ENCODE assay signal across 8 cellular contexts in genomic region chr12:57752668-57753000, GRCh38. TPM values are rescaled to one million over a fixed set of nuclear protein-coding genes. Genes with fewer than 3 reads are reported as not detected.
DNase-seq lines count a peak whose midpoint lies in the region; ATAC-seq and TF ChIP-seq lines count a peak whose summit lies in the region.

No MANE protein-coding gene starts in this region.

- peak; percentile 29 for TF ChIP-seq POLR2A in erythroblast (IDR thresholded peaks at IDR 0.05; ENCODE audit: low read length)

- H3K79me2 ChIP-seq in DND-41 (ENCODE audit: insufficient read depth, low read length): peaks cover 52% of the 10 kb centered on the region

- H3K36me3 Mint-ChIP-seq in progenitor cell of endocrine pancreas (ENCODE audit: insufficient read depth): peaks cover 22% of the 10 kb centered on the region

- H3K4me1 Mint-ChIP-seq in progenitor cell of endocrine pancreas (ENCODE audit: low read depth): peaks cover 36% of the 10 kb centered on the region

- H3K27ac Mint-ChIP-seq in progenitor cell of endocrine pancreas: peak overlapping the region; percentile 99

- H3K27ac ChIP-seq in DND-41 (ENCODE audit: low read length) (peak overlapping the region; percentile 69), SJCRH30 (no peak overlapping the region)

- no peaks in the 10 kb centered on the region for H3K27me3 Mint-ChIP-seq in progenitor cell of endocrine pancreas

- H3K27me3 ChIP-seq in DND-41 (ENCODE audit: insufficient read depth, low read length, poor library complexity) (no peaks in the 10 kb centered on the region), SJCRH30 (peaks cover 7% of the 10 kb centered on the region)

- peak overlapping the region; percentile 34 for H3K9ac ChIP-seq in DND-41 (ENCODE audit: low read depth, low read length)

- peak overlapping the region in 1 of 2 experiments; percentile 85; a peak in 2 of 4 replicates for H3K4me3 ChIP-seq in DND-41 (ENCODE audit: low read depth in 1 of 2, low read length in 2 of 2)
- H3K4me3 ChIP-seq in SJCRH30: peak overlapping the region; percentile 30

- no peak for ATAC-seq in DND-41 (ENCODE audit: insufficient read depth, low read depth)
- ATAC-seq in HG02588 (IDR thresholded peaks at IDR 0.05; ENCODE audit: unreplicated experiment): no peak
- no peak for ATAC-seq in left colon
- no peak for ATAC-seq in HG03378 (IDR thresholded peaks at IDR 0.05; ENCODE audit: unreplicated experiment)

- H3K4me2 ChIP-seq in DND-41 (ENCODE audit: insufficient read depth, low read length): peak overlapping the region; percentile 93

- DNase-seq in DND-41 (no peak), SJCRH30 (no peak), erythroblast (lab: John Stamatoyannopoulos, UW) (no peak), progenitor cell of endocrine pancreas (ENCODE audit: low spot score, unreplicated experiment) (no peak), left colon (no peak)
- DNase-seq in activated effector memory CD4-positive, alpha-beta T cell treated with Interleukin-2 at 50 U/mL for 16 hours: no peak

- peaks cover 50% of the 10 kb centered on the region for H3K36me3 ChIP-seq in DND-41 (ENCODE audit: insufficient read depth, low read length)
- peaks cover 41% of the 10 kb centered on the region for H3K36me3 ChIP-seq in SJCRH30

- H3K9me3 ChIP-seq in DND-41 (ENCODE audit: insufficient read depth, low read length, severe bottlenecking) (no peaks in the 10 kb centered on the region), SJCRH30 (replicated peaks) (no peaks in the 10 kb centered on the region)

- H4K20me1 ChIP-seq in DND-41 (ENCODE audit: insufficient read depth, low read length): peaks cover 26% of the 10 kb centered on the region

- peak overlapping the region; percentile 54 for H2AFZ ChIP-seq in DND-41 (ENCODE audit: low read depth, low read length)

- peaks cover 57% of the 10 kb centered on the region for H3K4me1 ChIP-seq in DND-41 (ENCODE audit: insufficient read depth, low read length)
- peaks cover 27% of the 10 kb centered on the region for H3K4me1 ChIP-seq in SJCRH30

- H3K9me3 Mint-ChIP-seq in progenitor cell of endocrine pancreas (ENCODE audit: low read depth): no peaks in the 10 kb centered on the region

- H3K4me3 Mint-ChIP-seq in progenitor cell of endocrine pancreas (ENCODE audit: low read depth): peak overlapping the region; percentile 99

- TF ChIP-seq CTCF in DND-41 (IDR thresholded peaks at IDR 0.05; ENCODE audit: borderline replicate concordance, extremely low read depth, low read length, poor library complexity, severe bottlenecking): no peak
- no peak for TF ChIP-seq CTCF in progenitor cell of endocrine pancreas (IDR thresholded peaks at IDR 0.05; ENCODE audit: unreplicated experiment)

- intact Hi-C loops in left colon (cut with DNase I, micrococcal nuclease): no loop called here

RNA-seq across cellular contexts. Expression of gene CDK4, which starts 0.5 kb away (rescaled TPM):
- 5,376 and 5,685 TPM in 2 replicates for total RNA-seq in SJCRH30 (2014; rRNA removed; shearing (Covaris generic))
- total RNA-seq in progenitor cell of endocrine pancreas (194 and 208 TPM in 2 replicates), left colon (10 to 100 TPM; 38.4 to 46.0 TPM)

RNA-seq across cellular contexts. Expression of gene MARCHF9, which starts 2.3 kb away (rescaled TPM):
- 136 and 147 TPM in 2 replicates for total RNA-seq in SJCRH30 (2014; rRNA removed; shearing (Covaris generic))
- total RNA-seq in progenitor cell of endocrine pancreas: 33.8 and 34.3 TPM in 2 replicates
- 10 to 100 TPM; 12.2 to 13.1 TPM for total RNA-seq in left colon

RNA-seq across cellular contexts. Expression of gene TSPAN31, which starts 7.8 kb away (rescaled TPM):
- 292 and 318 TPM in 2 replicates for total RNA-seq in SJCRH30 (2014; rRNA removed; shearing (Covaris generic))
- total RNA-seq in progenitor cell of endocrine pancreas: 24.2 and 31.3 TPM in 2 replicates
- 10 to 100 TPM; 28.9 to 40.6 TPM for total RNA-seq in left colon

RNA-seq across cellular contexts. Expression of gene AGAP2, which starts 14.1 kb away (rescaled TPM):
- total RNA-seq in SJCRH30 (2014; rRNA removed; shearing (Covaris generic)): 38.6 and 39.7 TPM in 2 replicates
- total RNA-seq in progenitor cell of endocrine pancreas: 0.29 TPM in 2 replicates
- total RNA-seq in left colon: 1 to 10 TPM in 1 of 2 donors, under 1 TPM in 1; 0.92 to 1.5 TPM

RNA-seq across cellular contexts. Expression of gene CYP27B1, which starts 14.2 kb away (rescaled TPM):
- 72.6 and 97.4 TPM in 2 replicates for total RNA-seq in SJCRH30 (2014; rRNA removed; shearing (Covaris generic))
- 2.0 and 2.5 TPM in 2 replicates for total RNA-seq in progenitor cell of endocrine pancreas
- total RNA-seq in left colon: 1 to 10 TPM in 1 of 2 donors, under 1 TPM in 1; 0.87 to 1.7 TPM

Comparison
In these comparisons a context has a peak if more than half of its experiments do, and no peak if none do; other contexts are left out.
1. RNA of gene CDK4, which starts 0.5 kb away (total RNA-seq): 5,376 to 5,685 TPM in SJCRH30; 194 to 208 TPM in progenitor cell of endocrine pancreas and 38.4 to 46.0 TPM in left colon; every median in the first group is over 10 times any median in the second.